25 cellular contexts compared by ENCODE assay signal in genomic region chr5:93088997-93089396, GRCh38.
"Had no signal": no experiment of that assay in that cellular context is flagged by ENCODE, and none has a peak within 500 bp of the region (broad histone marks: within the 10 kb centered on the region; RNA-seq: fewer than 3 reads in every experiment).

No MANE protein-coding gene starts in this region.

- H3K4me1 Mint-ChIP-seq: activated CD4-positive, alpha-beta memory T cell treated with anti-CD3 and anti-CD28 coated beads, Interleukin-2, amount 10 ng/mL, durations not matched to agents 7 days and 5 days; activated CD4-positive, alpha-beta T cell treated with anti-CD3 and anti-CD28 coated beads, Interleukin-2, amount 10 ng/mL, durations not matched to agents 24 days and 14 days; activated naive CD4-positive, alpha-beta T cell treated with anti-CD3 and anti-CD28 coated beads, Interleukin-2, amount 10 ng/mL, durations not matched to agents 7 days and 5 days; central memory CD8-positive, alpha-beta T cell; endodermal cell; immature natural killer cell had no signal

- DNase-seq: activated CD4-positive, alpha-beta memory T cell treated with anti-CD3 and anti-CD28 coated beads, Interleukin-2, amount 10 ng/mL, durations not matched to agents 7 days and 5 days; activated CD4-positive, alpha-beta T cell treated with anti-CD3 and anti-CD28 coated beads, Interleukin-2, amount 10 ng/mL, durations not matched to agents 24 days and 14 days; activated CD8-positive, alpha-beta memory T cell treated with anti-CD3 and anti-CD28 coated beads, Interleukin-2, amount 50 U/mL, for 48 hours; activated gamma-delta T cell; activated naive CD4-positive, alpha-beta T cell treated with anti-CD3 and anti-CD28 coated beads, Interleukin-2, amount 10 ng/mL, durations not matched to agents 7 days and 5 days; activated T-cell treated with anti-CD3 and anti-CD28 coated beads, Interleukin-2, amount 50 U/mL, for 24 hours; amniotic stem cell; endodermal cell; foreskin keratinocyte; immature natural killer cell; kidney; left lung; mucosa of descending colon; ovary; sigmoid colon; stimulated activated CD4-positive, alpha-beta T cell treated with anti-CD3 and anti-CD28 coated beads, Interleukin-2, amount 100 ng/mL, for 24 hours; stimulated activated naive CD4-positive, alpha-beta T cell treated with Interleukin-2 at 50 U/mL for 16 hours; transverse colon; WERI-Rb-1 had no signal

- H3K9me3 Mint-ChIP-seq: activated CD4-positive, alpha-beta T cell treated with anti-CD3 and anti-CD28 coated beads, Interleukin-2, amount 10 ng/mL, durations not matched to agents 24 days and 14 days; activated naive CD4-positive, alpha-beta T cell treated with anti-CD3 and anti-CD28 coated beads, Interleukin-2, amount 10 ng/mL, durations not matched to agents 7 days and 5 days; activated T-cell treated with anti-CD3 and anti-CD28 coated beads, Interleukin-2, amount 50 U/mL, for 24 hours; endodermal cell had no signal

- H3K36me3 Mint-ChIP-seq: activated naive CD4-positive, alpha-beta T cell treated with anti-CD3 and anti-CD28 coated beads, Interleukin-2, amount 10 ng/mL, durations not matched to agents 7 days and 5 days; immature natural killer cell; natural killer cell treated with Interleukin-12 subunit alpha and Interleukin-12 subunit beta and Interleukin-15 and Interleukin-18, amount 100 ng/mL, for 72 hours had no signal

- ATAC-seq: activated CD4-positive, CD25-positive, alpha-beta regulatory T cell treated with anti-CD3 and anti-CD28 coated beads, Interleukin-2, amount 50 U/mL, for 24 hours; esophagus mucosa; foreskin keratinocyte; left lung; mucosa of descending colon; natural killer cell treated with Interleukin-12 subunit alpha and Interleukin-12 subunit beta and Interleukin-15 and Interleukin-18, amount 100 ng/mL, for 72 hours had no signal

- H3K27me3 Mint-ChIP-seq: activated CD4-positive, alpha-beta memory T cell treated with anti-CD3 and anti-CD28 coated beads, Interleukin-2, amount 10 ng/mL, durations not matched to agents 7 days and 5 days; activated CD4-positive, alpha-beta T cell treated with anti-CD3 and anti-CD28 coated beads, Interleukin-2, amount 10 ng/mL, durations not matched to agents 24 days and 14 days; activated naive CD4-positive, alpha-beta T cell treated with anti-CD3 and anti-CD28 coated beads, Interleukin-2, amount 10 ng/mL, durations not matched to agents 7 days and 5 days; activated T-cell treated with anti-CD3 and anti-CD28 coated beads, Interleukin-2, amount 50 U/mL, for 24 hours; central memory CD8-positive, alpha-beta T cell; dendritic cell treated with granulocyte-macrophage colony-stimulating factor and Interleukin-4, amounts not matched to agents 40 ng/mL and 50 ng/mL, for 4 days; natural killer cell treated with Interleukin-12 subunit alpha and Interleukin-12 subunit beta and Interleukin-15 and Interleukin-18, amount 100 ng/mL, for 72 hours; progenitor cell of endocrine pancreas had no signal

- H3K4me3 Mint-ChIP-seq: activated CD4-positive, alpha-beta memory T cell treated with anti-CD3 and anti-CD28 coated beads, Interleukin-2, amount 10 ng/mL, durations not matched to agents 7 days and 5 days; activated CD4-positive, alpha-beta T cell treated with anti-CD3 and anti-CD28 coated beads, Interleukin-2, amount 10 ng/mL, durations not matched to agents 24 days and 14 days; activated naive CD4-positive, alpha-beta T cell treated with anti-CD3 and anti-CD28 coated beads, Interleukin-2, amount 10 ng/mL, durations not matched to agents 7 days and 5 days; activated T-cell treated with anti-CD3 and anti-CD28 coated beads, Interleukin-2, amount 50 U/mL, for 24 hours; central memory CD8-positive, alpha-beta T cell; dendritic cell treated with granulocyte-macrophage colony-stimulating factor and Interleukin-4, amounts not matched to agents 40 ng/mL and 50 ng/mL, for 4 days; endodermal cell; immature natural killer cell; natural killer cell treated with Interleukin-12 subunit alpha and Interleukin-12 subunit beta and Interleukin-15 and Interleukin-18, amount 100 ng/mL, for 72 hours had no signal

- H3K27ac Mint-ChIP-seq: activated CD4-positive, alpha-beta memory T cell treated with anti-CD3 and anti-CD28 coated beads, Interleukin-2, amount 10 ng/mL, durations not matched to agents 7 days and 5 days; activated CD4-positive, alpha-beta T cell treated with anti-CD3 and anti-CD28 coated beads, Interleukin-2, amount 10 ng/mL, durations not matched to agents 24 days and 14 days; activated naive CD4-positive, alpha-beta T cell treated with anti-CD3 and anti-CD28 coated beads, Interleukin-2, amount 10 ng/mL, durations not matched to agents 7 days and 5 days; activated T-cell treated with anti-CD3 and anti-CD28 coated beads, Interleukin-2, amount 50 U/mL, for 24 hours; dendritic cell treated with granulocyte-macrophage colony-stimulating factor and Interleukin-4, amounts not matched to agents 40 ng/mL and 50 ng/mL, for 4 days; endodermal cell; immature natural killer cell; natural killer cell treated with Interleukin-12 subunit alpha and Interleukin-12 subunit beta and Interleukin-15 and Interleukin-18, amount 100 ng/mL, for 72 hours; progenitor cell of endocrine pancreas had no signal
